In genomic region chr1:182589520-182589919, GRCh38 we compare ENCODE assay signal across 8 cellular contexts. TPM values are rescaled to one million over a fixed set of nuclear protein-coding genes. Genes with fewer than 3 reads are reported as not detected.
DNase-seq lines count a peak whose midpoint lies in the region; ATAC-seq and TF ChIP-seq lines count a peak whose summit lies in the region.

No MANE protein-coding gene starts in this region.

- peaks cover 49% of the 10 kb centered on the region for H3K4me1 Mint-ChIP-seq in activated naive CD4-positive, alpha-beta T cell treated with anti-CD3 and anti-CD28 coated beads, Interleukin-2, amount 50 U/mL, for 24 hours
- H3K4me1 Mint-ChIP-seq in activated naive CD8-positive, alpha-beta T cell treated with anti-CD3 and anti-CD28 coated beads, Interleukin-2, amount 10 ng/mL, durations not matched to agents 7 days and 5 days, result peaks cover 19% of the 10 kb centered on the region
- peaks cover 16% of the 10 kb centered on the region for H3K4me1 Mint-ChIP-seq in mesothelial cell of epicardium

- no peak for TF ChIP-seq EP300 in upper lobe of left lung (IDR thresholded peaks at IDR 0.05)

- POLR2A ChIA-PET in activated naive CD8-positive, alpha-beta T cell treated with anti-CD3 and anti-CD28 coated beads, Interleukin-2, amount 10 ng/mL, durations not matched to agents 7 days and 5 days (lab: Charles Lee), result interaction anchor here (1.1 kb wide), 1 partner anchor 250 kb away, joined by 3 read pairs; no protein-coding TSS in a partner anchor

- peaks cover 11 to 26% (median 18%) of the 10 kb centered on the region in 4 donors for H3K4me1 ChIP-seq in upper lobe of left lung

- H3K36me3 ChIP-seq in upper lobe of left lung, result no peaks in the 10 kb centered on the region

- no peaks in the 10 kb centered on the region for H3K27me3 Mint-ChIP-seq in activated naive CD4-positive, alpha-beta T cell treated with anti-CD3 and anti-CD28 coated beads, Interleukin-2, amount 50 U/mL, for 24 hours
- peaks cover 6% of the 10 kb centered on the region for H3K27me3 Mint-ChIP-seq in activated naive CD8-positive, alpha-beta T cell treated with anti-CD3 and anti-CD28 coated beads, Interleukin-2, amount 10 ng/mL, durations not matched to agents 7 days and 5 days
- no peaks in the 10 kb centered on the region for H3K27me3 Mint-ChIP-seq in mesothelial cell of epicardium (ENCODE audit: low read depth)

- peaks cover 9% of the 10 kb centered on the region for H3K36me3 Mint-ChIP-seq in activated naive CD4-positive, alpha-beta T cell treated with anti-CD3 and anti-CD28 coated beads, Interleukin-2, amount 50 U/mL, for 24 hours
- peaks cover 20% of the 10 kb centered on the region for H3K36me3 Mint-ChIP-seq in activated naive CD8-positive, alpha-beta T cell treated with anti-CD3 and anti-CD28 coated beads, Interleukin-2, amount 10 ng/mL, durations not matched to agents 7 days and 5 days
- H3K36me3 Mint-ChIP-seq in mesothelial cell of epicardium, result peaks cover 17% of the 10 kb centered on the region

- no peak for DNase-seq in activated naive CD4-positive, alpha-beta T cell treated with Interleukin-2 at 50 U/mL for 16 hours
- DNase-seq in activated naive CD8-positive, alpha-beta T cell treated with anti-CD3 and anti-CD28 coated beads, Interleukin-2, amount 10 ng/mL, durations not matched to agents 7 days and 5 days, result no peak
- DNase-seq in mesothelial cell of epicardium (ENCODE audit: low spot score in 2 of 2, unreplicated experiment in 2 of 2), result no peak
- DNase-seq in upper lobe of left lung, result no peak
- no peak for DNase-seq in HK-2 (ENCODE audit: unreplicated experiment)
- DNase-seq in NCI-H1417 (lab: John Stamatoyannopoulos, UW), result no peak

- no peak for TF ChIP-seq CTCF in mesothelial cell of epicardium (IDR thresholded peaks at IDR 0.05; ENCODE audit: unreplicated experiment)
- no peak for TF ChIP-seq CTCF in upper lobe of left lung (IDR thresholded peaks at IDR 0.05)

- H3K27me3 ChIP-seq in upper lobe of left lung, result no peaks in the 10 kb centered on the region

- ATAC-seq in activated naive CD8-positive, alpha-beta T cell treated with anti-CD3 and anti-CD28 coated beads, Interleukin-2, amount 10 ng/mL, durations not matched to agents 7 days and 5 days (ENCODE audit: low read depth), result no peak
- no peak for ATAC-seq in upper lobe of left lung (ENCODE audit: low FRiP score in 2 of 2)
- ATAC-seq in HG02623 (IDR thresholded peaks at IDR 0.05; ENCODE audit: unreplicated experiment), result no peak

- TF ChIP-seq POLR2A in upper lobe of left lung (IDR thresholded peaks at IDR 0.05), result no peak

- peak overlapping the region; percentile 100 for H3K27ac Mint-ChIP-seq in activated naive CD4-positive, alpha-beta T cell treated with anti-CD3 and anti-CD28 coated beads, Interleukin-2, amount 50 U/mL, for 24 hours
- peak overlapping the region; percentile 98 for H3K27ac Mint-ChIP-seq in activated naive CD8-positive, alpha-beta T cell treated with anti-CD3 and anti-CD28 coated beads, Interleukin-2, amount 10 ng/mL, durations not matched to agents 7 days and 5 days
- H3K27ac Mint-ChIP-seq in mesothelial cell of epicardium, result peak overlapping the region; percentile 98

- peak overlapping the region in 3 of 4 donors; percentile 63 to 70 (median 64) for H3K4me3 ChIP-seq in upper lobe of left lung

- H3K4me3 Mint-ChIP-seq in activated naive CD4-positive, alpha-beta T cell treated with anti-CD3 and anti-CD28 coated beads, Interleukin-2, amount 50 U/mL, for 24 hours, result peak overlapping the region; percentile 100
- H3K4me3 Mint-ChIP-seq in activated naive CD8-positive, alpha-beta T cell treated with anti-CD3 and anti-CD28 coated beads, Interleukin-2, amount 10 ng/mL, durations not matched to agents 7 days and 5 days, result peak overlapping the region; percentile 90
- H3K4me3 Mint-ChIP-seq in mesothelial cell of epicardium, result peak overlapping the region; percentile 88

- H3K27ac ChIP-seq in upper lobe of left lung, result peak overlapping the region; percentile 93 to 97 (median 96)

- H3K9me3 Mint-ChIP-seq in activated naive CD4-positive, alpha-beta T cell treated with anti-CD3 and anti-CD28 coated beads, Interleukin-2, amount 50 U/mL, for 24 hours, result no peaks in the 10 kb centered on the region
- H3K9me3 Mint-ChIP-seq in activated naive CD8-positive, alpha-beta T cell treated with anti-CD3 and anti-CD28 coated beads, Interleukin-2, amount 10 ng/mL, durations not matched to agents 7 days and 5 days, result no peaks in the 10 kb centered on the region
- H3K9me3 Mint-ChIP-seq in mesothelial cell of epicardium, result no peaks in the 10 kb centered on the region

- H3K9me3 ChIP-seq in upper lobe of left lung, result no peaks in the 10 kb centered on the region

- 50 to 75% methylated on average over 2 to 3 of the region's 3 CpGs for WGBS in upper lobe of left lung, 2 donors

RNA-seq across cellular contexts. Expression of gene RNASEL, which starts 0.5 kb away (rescaled TPM):
- 10 to 100 TPM; 11.4 to 13.2 TPM for total RNA-seq in activated naive CD8-positive, alpha-beta T cell treated with anti-CD3 and anti-CD28 coated beads, Interleukin-2, amount 10 ng/mL, durations not matched to agents 7 days and 5 days
- total RNA-seq in mesothelial cell of epicardium, result 4.5 to 5.6 TPM (median 4.6 TPM) in 3 replicates
- 10 to 100 TPM in 4 of 6 donors, 1 to 10 TPM in 2; 8.5 to 16.8 (median 12.0) TPM for total RNA-seq in upper lobe of left lung

RNA-seq across cellular contexts. Expression of gene RGS16, which starts 14.7 kb away (rescaled TPM):
- total RNA-seq in activated naive CD8-positive, alpha-beta T cell treated with anti-CD3 and anti-CD28 coated beads, Interleukin-2, amount 10 ng/mL, durations not matched to agents 7 days and 5 days, result 1 to 10 TPM; 1.4 TPM
- total RNA-seq in mesothelial cell of epicardium (0.55 to 0.99 TPM (median 0.74 TPM) in 3 replicates), upper lobe of left lung (10 to 100 TPM in 4 of 6 donors, 1 to 10 TPM in 2; 3.1 to 27.2 (median 16.2) TPM)
